ENCODE assay signal across 1 cellular context in genomic region chr19:58278156-58279041, GRCh38.
TF ChIP-seq lines count a peak whose summit lies in the region.

Gene ZNF8, plus strand, starts transcription at chr19:58278955. Its CDS starts 127 bp downstream, at chr19:58279082.

TF ChIP-seq in GM23338, 12 proteins besides CTCF, POLR2A, EP300 and RAD21 (continued from another document):
- TF ChIP-seq ETS1 (IDR thresholded peaks at IDR 0.05) (peak; percentile 88), POLR2AphosphoS5 (IDR thresholded peaks at IDR 0.05; ENCODE audit: low read depth) (peak; percentile 95), REST (IDR thresholded peaks at IDR 0.05; ENCODE audit: unreplicated experiment) (no peak), NANOG (IDR thresholded peaks at IDR 0.05; ENCODE audit: borderline replicate concordance) (no peak), EZH2 (IDR thresholded peaks at IDR 0.05; ENCODE audit: low read depth, unreplicated experiment) (no peak)
